In genomic region chr10:102645388-102645740, GRCh38 we compare ENCODE assay signal across 8 cellular contexts. TPM values are rescaled to one million over a fixed set of nuclear protein-coding genes. Genes with fewer than 3 reads are reported as not detected.
DNase-seq lines count a peak whose midpoint lies in the region; ATAC-seq, FAIRE-seq and TF ChIP-seq lines count a peak whose summit lies in the region.

No MANE protein-coding gene starts in this region.

- peak overlapping the region; percentile 94 for H2AK9ac ChIP-seq in IMR-90 (replicated peaks; ENCODE audit: low read depth, low read length, poor library complexity)

- in situ Hi-C loops in IMR-90 (cut with MboI; ENCODE audit: low sequenced_read_pairs) (no loop called here), mammary epithelial cell (cut with MboI; ENCODE audit: low sequenced_read_pairs in 2 of 2) (no loop called here)

- peak overlapping the region; percentile 76 for H2BK120ac ChIP-seq in IMR-90 (ENCODE audit: low read depth, low read length)

- peak overlapping the region; percentile 98 for H3K56ac ChIP-seq in IMR-90 (ENCODE audit: extremely low read depth, insufficient read depth, low read length)

- no CpG with 5 or more reads among the region's 12 CpGs for WGBS in IMR-90 (ENCODE audit: extremely low coverage in 2 of 2, insufficient read length in 1 of 2), 2 experiments
- WGBS in mammary epithelial cell (ENCODE audit: low coverage, missing lambda C conversion rate): 2% methylated on average over 9 of the region's 12 CpGs
- 0 to 2% (median 0%) methylated on average over 12 of the region's 12 CpGs for WGBS in small intestine, 3 donors

- peak overlapping the region; percentile 70 for H3K4me2 ChIP-seq in IMR-90 (ENCODE audit: low read depth, low read length)
- peak overlapping the region; percentile 97 for H3K4me2 ChIP-seq in mammary epithelial cell (ENCODE audit: insufficient read depth, low read depth, low read length)
- H3K4me2 ChIP-seq in keratinocyte (ENCODE audit: control insufficient read depth, extremely low read depth, insufficient read depth, low read depth, low read length): peak overlapping the region; percentile 95

- peak overlapping the region; percentile 97 for H3K4me3 Mint-ChIP-seq in CD8-positive, alpha-beta T cell

- H3K9me1 ChIP-seq in IMR-90 (ENCODE audit: insufficient read depth, low read length): peaks cover 28% of the 10 kb centered on the region
- H3K9me1 ChIP-seq in keratinocyte (ENCODE audit: control insufficient read depth, extremely low read depth, insufficient read depth, low read length): peaks cover 2% of the 10 kb centered on the region

- TF ChIP-seq RAD21 in IMR-90 (IDR thresholded peaks at IDR 0.05; ENCODE audit: low read length): no peak

- TF ChIP-seq CTCF in CD8-positive, alpha-beta T cell (IDR thresholded peaks at IDR 0.05): no peak
- no peak for TF ChIP-seq CTCF in IMR-90 (conservative IDR thresholded peaks at IDR 0.05; ENCODE audit: low read depth, low read length)
- TF ChIP-seq CTCF in mammary epithelial cell (conservative IDR thresholded peaks at IDR 0.05 in 1 of 2, IDR thresholded peaks at IDR 0.05 in 1 of 2; ENCODE audit: extremely low read depth in 1 of 2, insufficient read depth in 1 of 2, low read depth in 1 of 2, low read length in 2 of 2): no peak
- TF ChIP-seq CTCF in keratinocyte (optimal IDR thresholded peaks at IDR 0.05 in 1 of 3, IDR thresholded peaks at IDR 0.05 in 1 of 3, conservative IDR thresholded peaks at IDR 0.05 in 1 of 3; ENCODE audit: extremely low read depth in 1 of 3, insufficient read depth in 2 of 3, low read length in 3 of 3): no peak

- peak overlapping the region; percentile 72 for H3K4ac ChIP-seq in IMR-90 (ENCODE audit: low read depth, low read length)

- peak overlapping the region; percentile 77 for H3K27ac ChIP-seq in CD8-positive, alpha-beta T cell (ENCODE audit: low read depth, low read length)
- H3K27ac ChIP-seq in IMR-90 (ENCODE audit: insufficient read depth, low read length) (peak overlapping the region; percentile 92), mammary epithelial cell (ENCODE audit: insufficient read depth, low read depth, low read length) (peak overlapping the region; percentile 85), keratinocyte (ENCODE audit: control insufficient read depth, insufficient read depth, low read length) (peak overlapping the region; percentile 91), small intestine (ENCODE audit: low read depth in 1 of 2, low read length in 1 of 2) (peak overlapping the region; percentile 94 to 97)

- H4K91ac ChIP-seq in IMR-90 (ENCODE audit: insufficient read depth, low read depth, low read length): peak overlapping the region; percentile 88

- H3K9me3 Mint-ChIP-seq in CD8-positive, alpha-beta T cell: no peaks in the 10 kb centered on the region

- intact Hi-C loops in CD8-positive, alpha-beta T cell (cut with DNase I, micrococcal nuclease): loop anchor here (1.0 to 10.0 kb wide), 5 partner anchors 97 to 1291 kb away; partner anchors contain the start of genes BTRC (in 1 of the 2), NFKB2 (in 1 of the 2), OGA (in 1 of the 2) and TAF5 (in 1 of the 2)
- intact Hi-C loops in IMR-90 (cut with micrococcal nuclease) (loop anchor here (10.0 kb wide), 1 partner anchor 251 kb away; the partner anchor contains the start of gene NFKB2), mammary epithelial cell (cut with micrococcal nuclease) (loop anchor here (1.0 kb wide), 1 partner anchor 68 kb away; no protein-coding TSS in a partner anchor)

- peak overlapping the region; percentile 99 for H3K27ac Mint-ChIP-seq in CD8-positive, alpha-beta T cell

- peaks cover 0 to 47% of the 10 kb centered on the region in 2 experiments; a peak in 2 of 4 replicates for H3K79me1 ChIP-seq in IMR-90 (ENCODE audit: low read depth in 1 of 2, low read length in 2 of 2)

- H3K36me3 ChIP-seq in CD8-positive, alpha-beta T cell (ENCODE audit: insufficient read depth, low read length): no peaks in the 10 kb centered on the region
- peaks cover 16% of the 10 kb centered on the region for H3K36me3 ChIP-seq in IMR-90 (ENCODE audit: control insufficient read depth, insufficient read depth, low read length)
- no peaks in the 10 kb centered on the region for H3K36me3 ChIP-seq in mammary epithelial cell (ENCODE audit: insufficient read depth, low read length)
- peaks cover 0 to 2% of the 10 kb centered on the region in 2 experiments for H3K36me3 ChIP-seq in keratinocyte (ENCODE audit: control insufficient read depth in 2 of 2, extremely low read depth in 1 of 2, insufficient read depth in 2 of 2, low read length in 2 of 2)
- no peaks in the 10 kb centered on the region for H3K36me3 ChIP-seq in small intestine (ENCODE audit: control insufficient read depth in 2 of 2, insufficient read depth in 2 of 2, low read length in 2 of 2)

- H3K9ac ChIP-seq in IMR-90 (ENCODE audit: low read depth, low read length) (peak overlapping the region; percentile 84), mammary epithelial cell (ENCODE audit: insufficient read depth, low read length) (peak overlapping the region; percentile 79), keratinocyte (ENCODE audit: control insufficient read depth, extremely low read depth, insufficient read depth, low read length) (peak overlapping the region; percentile 90)

- TF ChIP-seq POLR2A in IMR-90 (IDR thresholded peaks at IDR 0.05; ENCODE audit: low read depth, low read length) (no peak), GM18505 (IDR thresholded peaks at IDR 0.05; ENCODE audit: borderline replicate concordance, extremely low read depth, insufficient read depth, insufficient read length) (no peak)

- H2AFZ ChIP-seq in IMR-90 (replicated peaks; ENCODE audit: low read length, poor library complexity): peak overlapping the region; percentile 73
- peak overlapping the region; percentile 70 for H2AFZ ChIP-seq in mammary epithelial cell (ENCODE audit: low read depth, low read length)
- H2AFZ ChIP-seq in keratinocyte (ENCODE audit: control insufficient read depth, low read length): peak overlapping the region; percentile 65

- peak overlapping the region; percentile 85 for H3K14ac ChIP-seq in IMR-90 (replicated peaks; ENCODE audit: low read depth, low read length)

- peak overlapping the region; percentile 14; the same call in 1 of the 2 replicates for H2BK20ac ChIP-seq in IMR-90 (ENCODE audit: low read depth, low read length)

- H3K27me3 ChIP-seq in CD8-positive, alpha-beta T cell (ENCODE audit: insufficient read depth, low read length): no peaks in the 10 kb centered on the region
- H3K27me3 ChIP-seq in IMR-90 (ENCODE audit: control insufficient read depth, insufficient read depth, low read length): no peaks in the 10 kb centered on the region
- no peaks in the 10 kb centered on the region for H3K27me3 ChIP-seq in mammary epithelial cell (ENCODE audit: insufficient read depth, low read length)
- no peaks in the 10 kb centered on the region for H3K27me3 ChIP-seq in keratinocyte (ENCODE audit: control insufficient read depth, extremely low read depth, insufficient read depth, low read length)
- no peaks in the 10 kb centered on the region for H3K27me3 ChIP-seq in small intestine (ENCODE audit: control insufficient read depth in 2 of 2, insufficient read depth in 2 of 2, low read length in 2 of 2)

- peak overlapping the region; percentile 89 for H2BK5ac ChIP-seq in IMR-90 (ENCODE audit: low read depth, low read length, poor library complexity, severe bottlenecking)

- peak overlapping the region; percentile 36 for H4K5ac ChIP-seq in IMR-90 (ENCODE audit: low read depth, low read length)

- peak in 5 of 7 experiments; percentile 38 to 63 (median 44) for DNase-seq in CD8-positive, alpha-beta T cell
- DNase-seq in IMR-90 (peak; percentile 78), SW480 (ENCODE audit: low spot score) (peak; percentile 69), mammary epithelial cell (no peak), keratinocyte (ENCODE audit: low read depth, low spot score) (no peak), small intestine (peak; percentile 78), GM19238 (ENCODE audit: insufficient read length, low spot score) (no peak)

- no peak for FAIRE-seq in keratinocyte (lab: Jason Lieb, UNC)
- no peak for FAIRE-seq in small intestine (lab: Jason Lieb, UNC)

- H3K79me2 ChIP-seq in mammary epithelial cell (ENCODE audit: insufficient read depth, low read length) (peaks cover 61% of the 10 kb centered on the region), keratinocyte (ENCODE audit: control insufficient read depth, insufficient read depth, low read length) (peaks cover 55% of the 10 kb centered on the region)

- dilution Hi-C loops in IMR-90 (cut with HindIII; ENCODE audit: low sequenced_read_pairs, unreplicated experiment): no loop called here
- dilution Hi-C loops in mammary epithelial cell (cut with HindIII; ENCODE audit: low sequenced_read_pairs): no loop called here
- dilution Hi-C loops in keratinocyte (cut with MboI; ENCODE audit: extremely low pct_ligation_motif_present, low sequenced_read_pairs): no loop called here

- H3K27me3 Mint-ChIP-seq in CD8-positive, alpha-beta T cell (ENCODE audit: low read depth): no peaks in the 10 kb centered on the region

- peaks cover 15% of the 10 kb centered on the region for H3K36me3 Mint-ChIP-seq in CD8-positive, alpha-beta T cell

- H2AK5ac ChIP-seq in IMR-90 (ENCODE audit: low read depth, low read length): peak overlapping the region; percentile 92

- H3K23ac ChIP-seq in IMR-90 (ENCODE audit: low read depth, low read length): peak overlapping the region; percentile 63

- POLR2A ChIA-PET in CD8-positive, alpha-beta T cell (lab: Charles Lee): interaction anchor here (0.6 to 5.0 kb wide), 20 partner anchors 8 to 951 kb away, joined by 3 to 60 read pairs (median 7); partner anchors contain the start of genes ACTR1A, ARL3, CUEDC2 and SFXN2
- POLR2A ChIA-PET in IMR-90 (lab: Charles Lee; ENCODE audit: unreplicated experiment): interaction anchor here (1.3 to 1.9 kb wide), 2 partner anchors 16 to 31 kb away, joined by 4 to 14 read pairs; no protein-coding TSS in a partner anchor

- CTCF ChIA-PET in CD8-positive, alpha-beta T cell (lab: Charles Lee): interaction anchor here (0.8 to 3.4 kb wide), 16 partner anchors 10 to 293 kb away, joined by 3 to 27 read pairs (median 6); partner anchors contain the start of genes ACTR1A, ARL3, SFXN2 and SUFU
- CTCF ChIA-PET in IMR-90 (lab: Yijun Ruan, JAX): no interaction called here
- CTCF ChIA-PET in mammary epithelial cell (lab: Charles Lee; ENCODE audit: low non-redundant PET): interaction anchor here (0.5 to 0.7 kb wide), 3 partner anchors 54 to 1632 kb away, joined by 3 to 4 read pairs (median 4); no protein-coding TSS in a partner anchor

- H3K18ac ChIP-seq in IMR-90 (ENCODE audit: low read depth, low read length): peak overlapping the region; percentile 61

- peak overlapping the region; percentile 37; the same call in 1 of the 3 replicates for H2BK15ac ChIP-seq in IMR-90 (ENCODE audit: low read depth, low read length)

- BruUV-seq in IMR-90 (replicated peaks; lab: Mats Ljungman, UMichigan) (no TSS peak), mammary epithelial cell (replicated peaks; lab: Mats Ljungman, UMichigan) (TSS peak; percentile 89)

- H3K9me3 ChIP-seq in CD8-positive, alpha-beta T cell (ENCODE audit: low read length): no peaks in the 10 kb centered on the region
- H3K9me3 ChIP-seq in IMR-90 (ENCODE audit: control insufficient read depth, insufficient read depth, low read length) (no peaks in the 10 kb centered on the region), mammary epithelial cell (replicated peaks; ENCODE audit: insufficient read depth, low read length) (no peaks in the 10 kb centered on the region), keratinocyte (ENCODE audit: control insufficient read depth, low read depth, low read length) (no peaks in the 10 kb centered on the region), small intestine (ENCODE audit: control insufficient read depth, low read depth) (no peaks in the 10 kb centered on the region)

- peaks cover 44% of the 10 kb centered on the region for H3K4me1 ChIP-seq in CD8-positive, alpha-beta T cell (ENCODE audit: insufficient read depth, low read length)
- H3K4me1 ChIP-seq in IMR-90 (ENCODE audit: control insufficient read depth, insufficient read depth, low read length) (peaks cover 32% of the 10 kb centered on the region), mammary epithelial cell (ENCODE audit: insufficient read depth, low read length) (peaks cover 37% of the 10 kb centered on the region), keratinocyte (ENCODE audit: control insufficient read depth, extremely low read depth, insufficient read depth, low read length) (peaks cover 39% of the 10 kb centered on the region), small intestine (ENCODE audit: control insufficient read depth in 2 of 2, insufficient read depth in 1 of 2, low read depth in 1 of 2, low read length in 1 of 2) (peaks cover 5 to 25% of the 10 kb centered on the region in 2 donors)

- H3K4me3 ChIP-seq in CD8-positive, alpha-beta T cell (ENCODE audit: low read depth, low read length): peak overlapping the region; percentile 99
- H3K4me3 ChIP-seq in IMR-90 (ENCODE audit: insufficient read depth, low read depth, low read length) (peak overlapping the region; percentile 77), mammary epithelial cell (replicated peaks in 1 of 3; ENCODE audit: insufficient read depth in 1 of 3, low read depth in 2 of 3, low read length in 3 of 3) (peak overlapping the region; percentile 64 to 86 (median 66)), keratinocyte (ENCODE audit: control insufficient read depth in 2 of 3, extremely low read depth in 1 of 3, insufficient read depth in 2 of 3, low read depth in 1 of 3, low read length in 3 of 3) (peak overlapping the region; percentile 70 to 93 (median 85)), small intestine (ENCODE audit: low read depth in 1 of 2, low read length in 2 of 2) (peak overlapping the region; percentile 92 to 95)

- peaks cover 55% of the 10 kb centered on the region for H3K4me1 Mint-ChIP-seq in CD8-positive, alpha-beta T cell (ENCODE audit: low read depth)

- H4K20me1 ChIP-seq in IMR-90 (ENCODE audit: insufficient read depth, low read length) (peaks cover 60% of the 10 kb centered on the region), mammary epithelial cell (ENCODE audit: insufficient read depth, low read length) (no peaks in the 10 kb centered on the region), keratinocyte (ENCODE audit: control insufficient read depth, extremely low read depth, insufficient read depth, low read length) (peaks cover 13% of the 10 kb centered on the region)

- no peak for ATAC-seq in CD8-positive, alpha-beta T cell
- ATAC-seq in IMR-90 (ENCODE audit: low read depth): peak; percentile 0
- no peak for ATAC-seq in GM18505 (IDR thresholded peaks at IDR 0.05; ENCODE audit: unreplicated experiment)

- peak overlapping the region; percentile 27 to 66; a peak in 2 of 4 replicates for H4K8ac ChIP-seq in IMR-90 (ENCODE audit: low read depth in 2 of 2, low read length in 2 of 2)

RNA-seq across cellular contexts. Expression of gene TRIM8, which starts 1.1 kb away (rescaled TPM):
- total RNA-seq in CD8-positive, alpha-beta T cell: 10 to 100 TPM; 47.9 to 53.1 TPM
- 25.5 and 30.0 TPM in 2 replicates for total RNA-seq in IMR-90 (2012; rRNA removed)
- 124 and 126 TPM in 2 replicates for polyA plus RNA-seq in IMR-90 (2012; rRNA removed)
- 102 and 174 TPM in 2 replicates for polyA plus RNA-seq in IMR-90 (2012; cell fraction: cytosol; rRNA removed)
- polyA plus RNA-seq in IMR-90 (2012; cell fraction: nucleus; rRNA removed; ENCODE audit: low replicate concordance): 82.9 and 135 TPM in 2 replicates
- 10 to 100 TPM; 36.8 to 87.0 TPM for total RNA-seq in mammary epithelial cell
- polyA plus RNA-seq in mammary epithelial cell: 61.1 TPM
- polyA minus RNA-seq in mammary epithelial cell: 82.4 TPM
- polyA plus RNA-seq in keratinocyte: 16.9 to 45.1 TPM (median 24.8 TPM) in 3 replicates
- 38.5 TPM for polyA plus RNA-seq in keratinocyte (2011; ENCODE audit: low read depth)
- polyA plus RNA-seq in keratinocyte (2011; cell fraction: cytosol; rRNA removed): 23.0 and 34.3 TPM in 2 replicates
- 30.9 and 34.4 TPM in 2 replicates for polyA plus RNA-seq in keratinocyte (2011; cell fraction: nucleus; rRNA removed)
- 39.4 and 51.3 TPM in 2 replicates for polyA plus RNA-seq in keratinocyte (2012; ENCODE audit: low replicate concordance)
- 15.2 to 53.0 TPM (median 16.7 TPM) in 3 replicates for polyA minus RNA-seq in keratinocyte
- 36.4 TPM for polyA minus RNA-seq in keratinocyte (2011; cell fraction: cytosol; rRNA and poly(A)+ RNA removed)
- 22.9 and 24.1 TPM in 2 replicates for polyA minus RNA-seq in keratinocyte (2011; cell fraction: nucleus; rRNA and poly(A)+ RNA removed)
- 10 to 100 TPM; 38.1 to 65.1 (median 39.8) TPM for polyA plus RNA-seq in small intestine

Comparison
In these comparisons a context has a peak if more than half of its experiments do, and no peak if none do; other contexts are left out.
1. DNase-seq: peak in CD8-positive, alpha-beta T cell (5 of 7), IMR-90 (single experiment), SW480 (single experiment) and small intestine (single experiment); none in mammary epithelial cell (single experiment), keratinocyte (single experiment) and GM19238 (single experiment).
2. Peak in every context shown above with its lines, with median percentiles within 50 percentile points of each other: H3K27ac ChIP-seq, H3K4me3 ChIP-seq, H2AFZ ChIP-seq, H3K4me2 ChIP-seq and H3K9ac ChIP-seq.